ENCODE assay signal across 8 cellular contexts in genomic region chr9:128702445-128702948, GRCh38.
DNase-seq lines count a peak whose midpoint lies in the region; ATAC-seq lines count a peak whose summit lies in the region.

PKN3 (plus strand) TSS chr9:128702503; CDS start chr9:128702916, 413 bp downstream.

- peaks cover 50% of the 10 kb centered on the region for H3K4me1 ChIP-seq in BLaER1
- peaks cover 11% of the 10 kb centered on the region for H3K4me1 ChIP-seq in NT2/D1 (ENCODE audit: insufficient read depth, insufficient read length)
- peaks cover 0 to 6% of the 10 kb centered on the region in 2 donors for H3K4me1 ChIP-seq in mucosa of rectum (ENCODE audit: control insufficient read depth in 2 of 2, insufficient read depth in 2 of 2, low read length in 2 of 2)

- peaks cover 4% of the 10 kb centered on the region; the same call in 1 of the 2 replicates for H4K20me1 ChIP-seq in BLaER1

- H3K36me3 ChIP-seq in BLaER1 (peaks cover 32% of the 10 kb centered on the region), NT2/D1 (ENCODE audit: insufficient read depth, insufficient read length, low read length) (peaks cover 32% of the 10 kb centered on the region), mucosa of rectum (ENCODE audit: control insufficient read depth in 2 of 2, insufficient read depth in 2 of 2, low read length in 2 of 2) (no peaks in the 10 kb centered on the region)

- ATAC-seq in GM19035 (IDR thresholded peaks at IDR 0.05; ENCODE audit: unreplicated experiment) (peak; percentile 78), HG03439 (IDR thresholded peaks at IDR 0.05; ENCODE audit: unreplicated experiment) (peak; percentile 72)

- H3K4me3 ChIP-seq in BLaER1: peak within 1 kb of the TSS; percentile 93
- H3K4me3 ChIP-seq in NT2/D1 (ENCODE audit: insufficient read length, low read depth): peak within 1 kb of the TSS; percentile 65
- H3K4me3 ChIP-seq in mucosa of rectum (ENCODE audit: low read length in 2 of 2): peak within 1 kb of the TSS; percentile 61 to 62

- H3K9me3 ChIP-seq in BLaER1 (no peaks in the 10 kb centered on the region), NT2/D1 (ENCODE audit: insufficient read depth, low read length) (no peaks in the 10 kb centered on the region), mucosa of rectum (ENCODE audit: control insufficient read depth in 2 of 2, low read length in 2 of 2) (no peaks in the 10 kb centered on the region)

- DNase-seq in NT2/D1 (ENCODE audit: low read depth, low spot score) (peak; percentile 87), epidermal melanocyte (ENCODE audit: insufficient read length, low spot score) (peak; percentile 97)
- peak; percentile 99 for DNase-seq in activated CD8-positive, alpha-beta memory T cell treated with anti-CD3 and anti-CD28 coated beads, Interleukin-2, amount 50 U/mL, for 48 hours
- DNase-seq in stimulated activated CD8-positive, alpha-beta memory T cell treated with anti-CD3 and anti-CD28 coated beads, Interleukin-4, amount 100 ng/mL, for 48 hours: peak; percentile 97

- peak within 1 kb of the TSS; percentile 98 for H3K4me2 ChIP-seq in BLaER1

- H3K27ac ChIP-seq in BLaER1 (peak within 1 kb of the TSS; percentile 87), mucosa of rectum (ENCODE audit: low read depth in 2 of 2, low read length in 2 of 2) (peak within 1 kb of the TSS; percentile 9 to 61)

- H3K27me3 ChIP-seq in BLaER1: no peaks in the 10 kb centered on the region
- H3K27me3 ChIP-seq in NT2/D1 (ENCODE audit: insufficient read depth, insufficient read length): no peaks in the 10 kb centered on the region
- no peaks in the 10 kb centered on the region for H3K27me3 ChIP-seq in mucosa of rectum (ENCODE audit: control insufficient read depth in 2 of 2, insufficient read depth in 2 of 2, low read length in 2 of 2)

- H3K9ac ChIP-seq in BLaER1 (peak within 1 kb of the TSS; percentile 88), NT2/D1 (ENCODE audit: insufficient read length, low read depth) (peak within 1 kb of the TSS; percentile 84), mucosa of rectum (ENCODE audit: low read depth in 1 of 2, low read length in 2 of 2) (peak within 1 kb of the TSS in 1 of 2 donors; percentile 66)

Comparison
In these comparisons a context has a peak if more than half of its experiments do, and no peak if none do; other contexts are left out.
1. Peak in every context shown above with its lines: DNase-seq, ATAC-seq, H3K4me3 ChIP-seq and H3K27ac ChIP-seq.